In genomic region chr1:170734412-170735175, GRCh38 we compare ENCODE assay signal across 23 cellular contexts.
DNase-seq lines count a peak whose midpoint lies in the region; ATAC-seq and TF ChIP-seq lines count a peak whose summit lies in the region.
"Had no signal": no experiment of that assay in that cellular context is flagged by ENCODE, and none has a peak within 500 bp of the region (broad histone marks: within the 10 kb centered on the region; RNA-seq: fewer than 3 reads in every experiment).

No MANE protein-coding gene starts in this region.

- H2AK5ac ChIP-seq in IMR-90 (ENCODE audit: low read depth, low read length), result no peak overlapping the region
- no peak overlapping the region for H2AK5ac ChIP-seq in trophoblast cell (ENCODE audit: low read length)

- in situ Hi-C loops in IMR-90 (cut with MboI; ENCODE audit: low sequenced_read_pairs), result no loop called here

- H4K91ac ChIP-seq in IMR-90 (ENCODE audit: insufficient read depth, low read depth, low read length), result no peak overlapping the region
- H4K91ac ChIP-seq in trophoblast cell (ENCODE audit: low read depth, low read length), result no peak overlapping the region

- no peak overlapping the region for H2AK9ac ChIP-seq in IMR-90 (replicated peaks; ENCODE audit: low read depth, low read length, poor library complexity)

- H3K4me2 ChIP-seq in IMR-90 (ENCODE audit: low read depth, low read length), result no peak overlapping the region
- H3K4me2 ChIP-seq in trophoblast cell (ENCODE audit: low read length), result no peak overlapping the region
- H3K4me2 ChIP-seq: A549 had no signal

- H3K27ac ChIP-seq in IMR-90 (ENCODE audit: insufficient read depth, low read length) (no peak overlapping the region), trophoblast cell (ENCODE audit: low read depth, low read length) (no peak overlapping the region)
- H3K27ac ChIP-seq: A549, gastroesophageal sphincter, lower lobe of right lung, prostate gland, uterus had no signal

- intact Hi-C loops in IMR-90 (cut with micrococcal nuclease), result no loop called here

- H3K9me1 ChIP-seq in IMR-90 (ENCODE audit: insufficient read depth, low read length), result peaks cover 8% of the 10 kb centered on the region; the same call in 1 of the 2 replicates

- H2AFZ ChIP-seq in IMR-90 (replicated peaks; ENCODE audit: low read length, poor library complexity) (no peak overlapping the region), trophoblast cell (ENCODE audit: insufficient read depth, low read length, poor library complexity) (no peak overlapping the region)

- peak; percentile 29 for DNase-seq in AG08395 (ENCODE audit: low spot score)
- DNase-seq in IMR-90, result peak; percentile 74
- peak; percentile 18 for DNase-seq in cerebellar cortex (ENCODE audit: low spot score)
- DNase-seq in myocyte (ENCODE audit: low read depth), result peak; percentile 94
- DNase-seq in trophoblast cell, result no peak
- no peak for DNase-seq in NCI-H1092 (lab: John Stamatoyannopoulos, UW)
- DNase-seq in amygdala (lab: John Stamatoyannopoulos, UW), result no peak
- DNase-seq: activated naive CD8-positive, alpha-beta T cell treated with anti-CD3 and anti-CD28 coated beads, Interleukin-2, amount 10 ng/mL, durations not matched to agents 7 days and 5 days; CD4-positive, alpha-beta T cell; DMS79 treated with DMSO at 0.1 percent for 48 hours; lower lobe of right lung; MM.1S; naive thymus-derived CD4-positive, alpha-beta T cell; NCI-H187 treated with DMSO at 0.1 percent for 48 hours; NCI-H446; Right ventricle myocardium superior; T-helper 17 cell; uterus had no signal

- H3K36me3 ChIP-seq in IMR-90 (ENCODE audit: control insufficient read depth, insufficient read depth, low read length), result peaks cover 10% of the 10 kb centered on the region
- H3K36me3 ChIP-seq in trophoblast cell (ENCODE audit: control insufficient read depth in 1 of 2, insufficient read depth in 2 of 2, low read length in 2 of 2), result no peaks in the 10 kb centered on the region
- H3K36me3 ChIP-seq: lower lobe of right lung, prostate gland, uterus had no signal

- H3K4ac ChIP-seq in IMR-90 (ENCODE audit: low read depth, low read length), result no peak overlapping the region
- H3K4ac ChIP-seq in trophoblast cell (ENCODE audit: low read depth, low read length), result no peak overlapping the region

- dilution Hi-C loops in IMR-90 (cut with HindIII; ENCODE audit: low sequenced_read_pairs, unreplicated experiment), result no loop called here

- H2BK12ac ChIP-seq in trophoblast cell (ENCODE audit: low read length), result no peak overlapping the region

- BruUV-seq in IMR-90 (replicated peaks; lab: Mats Ljungman, UMichigan), result no TSS peak

- peak overlapping the region; percentile 23; the same call in 1 of the 2 replicates for H3K14ac ChIP-seq in IMR-90 (replicated peaks; ENCODE audit: low read depth, low read length)
- H3K14ac ChIP-seq in trophoblast cell (ENCODE audit: low read length), result no peak overlapping the region

- no peak for TF ChIP-seq POLR2A in IMR-90 (IDR thresholded peaks at IDR 0.05; ENCODE audit: low read depth, low read length)

- H3K4me1 ChIP-seq in IMR-90 (ENCODE audit: control insufficient read depth, insufficient read depth, low read length), result peaks cover 12% of the 10 kb centered on the region
- H3K4me1 ChIP-seq in trophoblast cell (ENCODE audit: control insufficient read depth in 1 of 2, insufficient read depth in 2 of 2, low read length in 2 of 2), result no peaks in the 10 kb centered on the region
- H3K4me1 ChIP-seq: A549, gastroesophageal sphincter, prostate gland, uterus had no signal

- CTCF ChIA-PET in IMR-90 (lab: Yijun Ruan, JAX), result no interaction called here

- no CpG with 5 or more reads among the region's 2 CpGs for WGBS in IMR-90 (ENCODE audit: extremely low coverage in 2 of 2, insufficient read length in 1 of 2), 2 experiments
- no CpG with 5 or more reads among the region's 2 CpGs for WGBS in trophoblast cell (ENCODE audit: extremely low coverage, insufficient coverage, insufficient read length)

- H4K20me1 ChIP-seq in IMR-90 (ENCODE audit: insufficient read depth, low read length), result no peaks in the 10 kb centered on the region

- no peak overlapping the region for H4K12ac ChIP-seq in trophoblast cell (ENCODE audit: low read depth, low read length)

- H4K8ac ChIP-seq in IMR-90 (ENCODE audit: low read depth in 2 of 2, low read length in 2 of 2) (no peak overlapping the region), trophoblast cell (ENCODE audit: low read depth, low read length) (no peak overlapping the region)

- no peak overlapping the region for H2BK20ac ChIP-seq in IMR-90 (ENCODE audit: low read depth, low read length)

- H3K9ac ChIP-seq in IMR-90 (ENCODE audit: low read depth, low read length) (no peak overlapping the region), trophoblast cell (ENCODE audit: low read length) (no peak overlapping the region)

- no peak overlapping the region for H4K5ac ChIP-seq in IMR-90 (ENCODE audit: low read depth, low read length)

- H3K4me3 ChIP-seq in IMR-90 (ENCODE audit: insufficient read depth, low read depth, low read length), result no peak overlapping the region
- H3K4me3 ChIP-seq in trophoblast cell (ENCODE audit: low read depth, low read length), result no peak overlapping the region
- H3K4me3 ChIP-seq: A549, gastroesophageal sphincter, lower lobe of right lung, prostate gland, uterus had no signal

- H3K9me3 ChIP-seq in IMR-90 (ENCODE audit: control insufficient read depth, insufficient read depth, low read length) (no peaks in the 10 kb centered on the region), trophoblast cell (ENCODE audit: insufficient read depth, low read depth, low read length) (peaks cover 2% of the 10 kb centered on the region)
- H3K9me3 ChIP-seq: A549, gastroesophageal sphincter, lower lobe of right lung, prostate gland, uterus had no signal

- H3K56ac ChIP-seq in IMR-90 (ENCODE audit: extremely low read depth, insufficient read depth, low read length), result no peak overlapping the region

- POLR2A ChIA-PET in IMR-90 (lab: Charles Lee; ENCODE audit: unreplicated experiment), result interaction anchor here (0.6 kb wide), 1 partner anchor 22 kb away, joined by 5 read pairs; no protein-coding TSS in a partner anchor

- peak; percentile 65 for ATAC-seq in IMR-90 (ENCODE audit: low read depth)
- ATAC-seq in HG02623 (IDR thresholded peaks at IDR 0.05; ENCODE audit: unreplicated experiment), result no peak
- ATAC-seq: A549; gastroesophageal sphincter; lower lobe of right lung; naive thymus-derived CD4-positive, alpha-beta T cell; T-helper 17 cell; WTC11 had no signal

- no peak overlapping the region for H2BK15ac ChIP-seq in IMR-90 (ENCODE audit: low read depth, low read length)

- H3K23ac ChIP-seq in IMR-90 (ENCODE audit: low read depth, low read length) (no peak overlapping the region), trophoblast cell (ENCODE audit: low read length) (no peak overlapping the region)

- peaks cover 0 to 13% of the 10 kb centered on the region in 2 experiments; a peak in 3 of 4 replicates for H3K79me1 ChIP-seq in IMR-90 (ENCODE audit: low read depth in 1 of 2, low read length in 2 of 2)
- H3K79me1 ChIP-seq in trophoblast cell (ENCODE audit: low read length), result no peaks in the 10 kb centered on the region

- H2BK5ac ChIP-seq in IMR-90 (ENCODE audit: low read depth, low read length, poor library complexity, severe bottlenecking), result no peak overlapping the region
- no peak overlapping the region for H2BK5ac ChIP-seq in trophoblast cell (ENCODE audit: low read depth, low read length, poor library complexity)

- H3K27me3 ChIP-seq in IMR-90 (ENCODE audit: control insufficient read depth, insufficient read depth, low read length) (no peaks in the 10 kb centered on the region), trophoblast cell (ENCODE audit: insufficient read depth, low read length) (no peaks in the 10 kb centered on the region)
- H3K27me3 ChIP-seq: gastroesophageal sphincter, uterus had no signal

- TF ChIP-seq RAD21 in IMR-90 (IDR thresholded peaks at IDR 0.05; ENCODE audit: low read length), result no peak

- no peaks in the 10 kb centered on the region for H3K79me2 ChIP-seq in trophoblast cell (ENCODE audit: control insufficient read depth, insufficient read depth, low read length, poor library complexity)

- H2BK120ac ChIP-seq in IMR-90 (ENCODE audit: low read depth, low read length) (no peak overlapping the region), trophoblast cell (ENCODE audit: insufficient read depth, low read length, poor library complexity) (no peak overlapping the region)

- H3K18ac ChIP-seq in IMR-90 (ENCODE audit: low read depth, low read length), result no peak overlapping the region; the same call in 1 of the 2 replicates
- H3K18ac ChIP-seq in trophoblast cell (ENCODE audit: low read length), result no peak overlapping the region

- no peak for TF ChIP-seq CTCF in IMR-90 (conservative IDR thresholded peaks at IDR 0.05; ENCODE audit: low read depth, low read length)

TF ChIP-seq in IMR-90, 13 proteins besides CTCF, POLR2A, EP300 and RAD21:
- TF ChIP-seq RCOR1 (IDR thresholded peaks at IDR 0.05; ENCODE audit: insufficient replicate concordance, low read length) (no peak), MAZ (IDR thresholded peaks at IDR 0.05; ENCODE audit: borderline replicate concordance, low read depth, low read length) (no peak)

Comparison
In these comparisons a context has a peak if more than half of its experiments do, and no peak if none do; other contexts are left out.
1. DNase-seq: peak in AG08395 (single experiment), IMR-90 (single experiment), cerebellar cortex (single experiment) and myocyte (single experiment); none in trophoblast cell (0 of 2), NCI-H1092 (single experiment) and amygdala (0 of 56).